14 cellular contexts compared by ENCODE assay signal in the genomic region with DNA sequence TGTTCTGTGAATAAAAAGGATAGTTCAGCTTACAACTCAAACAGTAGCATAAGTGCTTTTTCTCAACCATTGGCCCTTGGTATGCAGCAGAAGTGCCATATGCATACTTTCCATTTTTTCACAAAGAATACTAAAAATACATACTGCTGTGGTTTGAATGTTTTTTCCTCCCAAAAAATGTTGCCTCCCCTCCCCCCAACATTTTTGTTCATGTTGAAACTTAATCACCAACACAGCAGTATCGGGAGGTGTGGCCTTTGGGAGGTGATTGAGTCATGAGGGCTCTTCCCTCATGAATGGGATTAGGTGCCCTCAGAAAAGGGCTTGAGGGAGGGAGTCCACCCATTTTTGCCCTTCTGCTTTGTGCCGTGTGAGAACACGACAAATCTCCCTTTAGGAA.
DNase-seq lines count a peak whose midpoint lies in the region; ATAC-seq, FAIRE-seq and TF ChIP-seq lines count a peak whose summit lies in the region.
"Had no signal": no experiment of that assay in that cellular context is flagged by ENCODE, and none has a peak within 500 bp of the region (broad histone marks: within the 10 kb centered on the region; RNA-seq: fewer than 3 reads in every experiment).

No MANE protein-coding gene starts in this region.

- H3K4me2 ChIP-seq in mesenchymal stem cell (ENCODE audit: low read length, poor library complexity, severe bottlenecking) (no peak overlapping the region), MM.1S (ENCODE audit: low read depth, low read length) (no peak overlapping the region)

- H3K36me3 ChIP-seq in bronchial epithelial cell (ENCODE audit: control insufficient read depth, insufficient read depth, low read length) (no peaks in the 10 kb centered on the region), mesenchymal stem cell (ENCODE audit: control insufficient read depth in 1 of 2, insufficient read depth in 2 of 2, low read depth in 1 of 2, low read length in 2 of 2) (no peaks in the 10 kb centered on the region), MM.1S (replicated peaks; ENCODE audit: insufficient read depth, low read length) (no peaks in the 10 kb centered on the region), tibial nerve (peaks cover 0 to 47% (median 4%) of the 10 kb centered on the region in 3 donors)
- H3K36me3 ChIP-seq: thoracic aorta had no signal

- no peak for FAIRE-seq in bronchial epithelial cell (lab: Jason Lieb, UNC)

- H3K23ac ChIP-seq in mesenchymal stem cell (ENCODE audit: low read length in 2 of 2) = no peak overlapping the region

- no peak overlapping the region for H3K9ac ChIP-seq in mesenchymal stem cell (ENCODE audit: low read length)
- H3K9ac ChIP-seq in MM.1S (ENCODE audit: low read length) = no peak overlapping the region
- H3K9ac ChIP-seq: parathyroid adenoma had no signal

- no peak overlapping the region for H4K91ac ChIP-seq in mesenchymal stem cell (ENCODE audit: low read length)

- no peak overlapping the region for H3K4ac ChIP-seq in mesenchymal stem cell (ENCODE audit: low read depth in 1 of 2, low read length in 2 of 2)

- no peak overlapping the region for H3K18ac ChIP-seq in mesenchymal stem cell (ENCODE audit: low read depth in 1 of 2, low read length in 2 of 2)

- WGBS in mesenchymal stem cell = 88% methylated on average over 3 of the region's 3 CpGs
- WGBS in tibial nerve, 2 donors = 91 to 96% methylated on average over 3 of the region's 3 CpGs

- H2BK15ac ChIP-seq in mesenchymal stem cell (ENCODE audit: low read depth, poor library complexity, severe bottlenecking) = no peak overlapping the region

- H4K20me1 ChIP-seq in MM.1S (ENCODE audit: insufficient read depth, low read length) = no peaks in the 10 kb centered on the region

- no peak overlapping the region for H2BK120ac ChIP-seq in mesenchymal stem cell (ENCODE audit: low read depth, low read length)

- no peak for TF ChIP-seq CTCF in bronchial epithelial cell (IDR thresholded peaks at IDR 0.05; ENCODE audit: insufficient read depth, low read length, severe bottlenecking)
- TF ChIP-seq CTCF in MM.1S (IDR thresholded peaks at IDR 0.05; ENCODE audit: low read length) = no peak
- no peak for TF ChIP-seq CTCF in tibial nerve (IDR thresholded peaks at IDR 0.05)

- peak overlapping the region; percentile 96 for H2AK5ac ChIP-seq in mesenchymal stem cell (ENCODE audit: low read length, severe bottlenecking)

- no peaks in the 10 kb centered on the region for H3F3A ChIP-seq in MM.1S (ENCODE audit: insufficient read depth, low read length)

- H2BK12ac ChIP-seq in mesenchymal stem cell (ENCODE audit: low read length in 2 of 2) = no peak overlapping the region

- H2AFZ ChIP-seq in mesenchymal stem cell (ENCODE audit: low read depth, low read length) (no peak overlapping the region), MM.1S (ENCODE audit: low read length) (no peak overlapping the region)
- H2AFZ ChIP-seq: parathyroid adenoma had no signal

- H3K9me3 ChIP-seq in mesenchymal stem cell (ENCODE audit: control insufficient read depth, low read length) = no peaks in the 10 kb centered on the region
- no peaks in the 10 kb centered on the region for H3K9me3 ChIP-seq in MM.1S (replicated peaks; ENCODE audit: insufficient read depth, low read length)
- H3K9me3 ChIP-seq in tibial nerve = no peaks in the 10 kb centered on the region
- H3K9me3 ChIP-seq: thoracic aorta had no signal

- DNase-seq in EL (peak; percentile 63), HCEC 1CT (peak; percentile 38), bronchial epithelial cell (ENCODE audit: low read depth) (peak; percentile 87), mesenchymal stem cell (peak; percentile 24), MM.1S (no peak), tibial nerve (ENCODE audit: low spot score in 2 of 2) (no peak)
- DNase-seq: activated CD4-positive, alpha-beta T cell treated with anti-CD3 and anti-CD28 coated beads for 1 hour; islet precursor cell; NCI-H774 had no signal

- H3K27ac ChIP-seq in mesenchymal stem cell (ENCODE audit: low read length, poor library complexity, severe bottlenecking) (peak overlapping the region; percentile 71), MM.1S (ENCODE audit: low read length) (no peak overlapping the region), tibial nerve (no peak overlapping the region)
- H3K27ac ChIP-seq: C4-2B, parathyroid adenoma, RWPE1 had no signal

- H3K9me2 ChIP-seq in MM.1S (replicated peaks; ENCODE audit: insufficient read depth, low read length) = no peaks in the 10 kb centered on the region

- no peak overlapping the region for H4K8ac ChIP-seq in mesenchymal stem cell (ENCODE audit: low read length)

- H3K4me3 ChIP-seq in bronchial epithelial cell (ENCODE audit: low read depth, low read length) (no peak overlapping the region), mesenchymal stem cell (ENCODE audit: insufficient read depth in 1 of 2, low read depth in 1 of 2, low read length in 2 of 2) (no peak overlapping the region), MM.1S (ENCODE audit: low read length) (no peak overlapping the region), tibial nerve (no peak overlapping the region)
- H3K4me3 ChIP-seq: thoracic aorta had no signal

- H3K79me2 ChIP-seq in MM.1S (ENCODE audit: low read length) = no peaks in the 10 kb centered on the region
- H3K79me2 ChIP-seq: parathyroid adenoma had no signal

- H3K79me1 ChIP-seq in mesenchymal stem cell (replicated peaks; ENCODE audit: low read length, poor library complexity, severe bottlenecking) = no peaks in the 10 kb centered on the region

- no peak for TF ChIP-seq EP300 in tibial nerve (IDR thresholded peaks at IDR 0.05)

- no peak for ATAC-seq in GM21528 (IDR thresholded peaks at IDR 0.05; ENCODE audit: low FRiP score, unreplicated experiment)

- H3K4me1 ChIP-seq in mesenchymal stem cell (ENCODE audit: control insufficient read depth, insufficient read depth, low read depth, low read length) (peaks cover 5% of the 10 kb centered on the region), MM.1S (ENCODE audit: low read length) (no peaks in the 10 kb centered on the region), tibial nerve (no peaks in the 10 kb centered on the region)
- H3K4me1 ChIP-seq: parathyroid adenoma had no signal

- no peak overlapping the region for H3K14ac ChIP-seq in mesenchymal stem cell (ENCODE audit: low read length in 2 of 2)

- no peak for TF ChIP-seq POLR2A in tibial nerve (IDR thresholded peaks at IDR 0.05)

- H2BK5ac ChIP-seq in mesenchymal stem cell (ENCODE audit: low read depth, low read length, poor library complexity, severe bottlenecking) = peak overlapping the region; percentile 51

- H3K27me3 ChIP-seq in bronchial epithelial cell (ENCODE audit: control insufficient read depth, insufficient read depth, low read length) = no peaks in the 10 kb centered on the region
- no peaks in the 10 kb centered on the region for H3K27me3 ChIP-seq in mesenchymal stem cell (ENCODE audit: control insufficient read depth in 1 of 2, insufficient read depth in 1 of 2, low read length in 2 of 2)
- no peaks in the 10 kb centered on the region for H3K27me3 ChIP-seq in MM.1S (replicated peaks; ENCODE audit: insufficient read depth, low read length)
- no peaks in the 10 kb centered on the region for H3K27me3 ChIP-seq in tibial nerve

Comparison
In these comparisons a context has a peak if more than half of its experiments do, and no peak if none do; other contexts are left out.
1. DNase-seq: peak in EL (single experiment), HCEC 1CT (single experiment), bronchial epithelial cell (single experiment) and mesenchymal stem cell (single experiment); none in MM.1S (single experiment) and tibial nerve (0 of 2).